Comparison of ENCODE assay signal across 1 cellular context in the genomic region with DNA sequence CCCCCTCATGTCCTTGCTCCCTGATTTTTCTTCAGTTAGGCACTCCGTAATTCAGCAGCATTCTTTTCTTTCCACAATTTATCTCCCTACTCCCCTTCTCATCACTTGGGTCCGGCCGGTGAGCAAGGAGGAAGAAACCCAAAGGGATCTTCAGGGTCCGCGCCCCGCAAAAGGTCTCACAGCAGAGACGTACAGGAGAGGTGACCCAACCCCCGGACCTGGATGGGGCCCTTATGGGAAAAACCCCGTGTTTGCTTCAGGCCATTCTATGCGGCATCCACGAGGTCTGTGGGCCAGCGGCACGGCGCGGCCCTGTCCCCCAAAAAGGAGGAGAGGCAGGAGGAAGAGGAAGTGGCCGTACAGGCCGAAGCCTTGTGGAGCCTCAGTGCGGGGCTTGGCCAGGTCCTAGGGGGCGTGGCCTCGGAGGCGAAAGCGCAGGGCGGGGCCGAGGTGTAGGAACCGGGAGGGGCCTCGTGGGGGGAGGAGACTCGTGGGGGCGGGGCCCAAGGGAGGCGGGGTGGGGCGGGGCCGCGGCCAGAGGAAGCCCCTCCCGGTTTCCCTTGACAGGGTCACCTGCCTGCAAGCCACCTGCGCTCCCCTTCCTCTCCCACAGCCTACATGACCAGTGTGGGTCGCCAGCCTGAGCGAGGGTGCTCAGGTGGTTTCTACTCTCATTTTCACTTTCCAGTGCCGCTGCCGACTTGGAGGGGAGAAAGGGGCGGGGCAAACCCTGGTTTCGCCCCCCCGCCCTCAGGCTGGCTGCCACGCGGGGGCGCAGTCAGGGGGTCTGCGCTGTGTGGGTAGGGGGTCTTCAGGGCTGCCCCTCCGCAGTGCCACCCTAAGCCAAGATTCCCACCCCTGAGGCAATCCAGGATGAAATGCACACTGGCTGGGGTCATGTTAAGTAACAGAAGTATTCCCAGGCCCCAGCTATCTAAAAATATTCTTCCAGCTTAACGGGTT.
TF ChIP-seq lines count a peak whose summit lies in the region.

No MANE protein-coding gene starts in this region.

TF ChIP-seq in HepG2, 621 proteins besides CTCF, POLR2A, EP300 and RAD21 (continued from another document and continues in another):
- TF ChIP-seq, protein P1, sequence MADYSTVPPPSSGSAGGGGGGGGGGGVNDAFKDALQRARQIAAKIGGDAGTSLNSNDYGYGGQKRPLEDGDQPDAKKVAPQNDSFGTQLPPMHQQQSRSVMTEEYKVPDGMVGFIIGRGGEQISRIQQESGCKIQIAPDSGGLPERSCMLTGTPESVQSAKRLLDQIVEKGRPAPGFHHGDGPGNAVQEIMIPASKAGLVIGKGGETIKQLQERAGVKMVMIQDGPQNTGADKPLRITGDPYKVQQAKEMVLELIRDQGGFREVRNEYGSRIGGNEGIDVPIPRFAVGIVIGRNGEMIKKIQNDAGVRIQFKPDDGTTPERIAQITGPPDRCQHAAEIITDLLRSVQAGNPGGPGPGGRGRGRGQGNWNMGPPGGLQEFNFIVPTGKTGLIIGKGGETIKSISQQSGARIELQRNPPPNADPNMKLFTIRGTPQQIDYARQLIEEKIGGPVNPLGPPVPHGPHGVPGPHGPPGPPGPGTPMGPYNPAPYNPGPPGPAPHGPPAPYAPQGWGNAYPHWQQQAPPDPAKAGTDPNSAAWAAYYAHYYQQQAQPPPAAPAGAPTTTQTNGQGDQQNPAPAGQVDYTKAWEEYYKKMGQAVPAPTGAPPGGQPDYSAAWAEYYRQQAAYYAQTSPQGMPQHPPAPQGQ (CRISPR knock-in tag; IDR thresholded peaks at IDR 0.05; ENCODE audit: borderline replicate concordance): no peak
- peak; percentile 68 for TF ChIP-seq ZMYM4 (CRISPR knock-in tag; IDR thresholded peaks at IDR 0.05)
- TF ChIP-seq, protein P2, sequence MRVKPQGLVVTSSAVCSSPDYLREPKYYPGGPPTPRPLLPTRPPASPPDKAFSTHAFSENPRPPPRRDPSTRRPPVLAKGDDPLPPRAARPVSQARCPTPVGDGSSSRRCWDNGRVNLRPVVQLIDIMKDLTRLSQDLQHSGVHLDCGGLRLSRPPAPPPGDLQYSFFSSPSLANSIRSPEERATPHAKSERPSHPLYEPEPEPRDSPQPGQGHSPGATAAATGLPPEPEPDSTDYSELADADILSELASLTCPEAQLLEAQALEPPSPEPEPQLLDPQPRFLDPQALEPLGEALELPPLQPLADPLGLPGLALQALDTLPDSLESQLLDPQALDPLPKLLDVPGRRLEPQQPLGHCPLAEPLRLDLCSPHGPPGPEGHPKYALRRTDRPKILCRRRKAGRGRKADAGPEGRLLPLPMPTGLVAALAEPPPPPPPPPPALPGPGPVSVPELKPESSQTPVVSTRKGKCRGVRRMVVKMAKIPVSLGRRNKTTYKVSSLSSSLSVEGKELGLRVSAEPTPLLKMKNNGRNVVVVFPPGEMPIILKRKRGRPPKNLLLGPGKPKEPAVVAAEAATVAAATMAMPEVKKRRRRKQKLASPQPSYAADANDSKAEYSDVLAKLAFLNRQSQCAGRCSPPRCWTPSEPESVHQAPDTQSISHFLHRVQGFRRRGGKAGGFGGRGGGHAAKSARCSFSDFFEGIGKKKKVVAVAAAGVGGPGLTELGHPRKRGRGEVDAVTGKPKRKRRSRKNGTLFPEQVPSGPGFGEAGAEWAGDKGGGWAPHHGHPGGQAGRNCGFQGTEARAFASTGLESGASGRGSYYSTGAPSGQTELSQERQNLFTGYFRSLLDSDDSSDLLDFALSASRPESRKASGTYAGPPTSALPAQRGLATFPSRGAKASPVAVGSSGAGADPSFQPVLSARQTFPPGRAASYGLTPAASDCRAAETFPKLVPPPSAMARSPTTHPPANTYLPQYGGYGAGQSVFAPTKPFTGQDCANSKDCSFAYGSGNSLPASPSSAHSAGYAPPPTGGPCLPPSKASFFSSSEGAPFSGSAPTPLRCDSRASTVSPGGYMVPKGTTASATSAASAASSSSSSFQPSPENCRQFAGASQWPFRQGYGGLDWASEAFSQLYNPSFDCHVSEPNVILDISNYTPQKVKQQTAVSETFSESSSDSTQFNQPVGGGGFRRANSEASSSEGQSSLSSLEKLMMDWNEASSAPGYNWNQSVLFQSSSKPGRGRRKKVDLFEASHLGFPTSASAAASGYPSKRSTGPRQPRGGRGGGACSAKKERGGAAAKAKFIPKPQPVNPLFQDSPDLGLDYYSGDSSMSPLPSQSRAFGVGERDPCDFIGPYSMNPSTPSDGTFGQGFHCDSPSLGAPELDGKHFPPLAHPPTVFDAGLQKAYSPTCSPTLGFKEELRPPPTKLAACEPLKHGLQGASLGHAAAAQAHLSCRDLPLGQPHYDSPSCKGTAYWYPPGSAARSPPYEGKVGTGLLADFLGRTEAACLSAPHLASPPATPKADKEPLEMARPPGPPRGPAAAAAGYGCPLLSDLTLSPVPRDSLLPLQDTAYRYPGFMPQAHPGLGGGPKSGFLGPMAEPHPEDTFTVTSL (CRISPR knock-in tag; IDR thresholded peaks at IDR 0.05; ENCODE audit: borderline replicate concordance): no peak
- TF ChIP-seq POLR2AphosphoS5 (IDR thresholded peaks at IDR 0.05; ENCODE audit: low read depth, low read length): peak; percentile 61; the same call in 1 of the 2 replicates
- TF ChIP-seq, protein P3, sequence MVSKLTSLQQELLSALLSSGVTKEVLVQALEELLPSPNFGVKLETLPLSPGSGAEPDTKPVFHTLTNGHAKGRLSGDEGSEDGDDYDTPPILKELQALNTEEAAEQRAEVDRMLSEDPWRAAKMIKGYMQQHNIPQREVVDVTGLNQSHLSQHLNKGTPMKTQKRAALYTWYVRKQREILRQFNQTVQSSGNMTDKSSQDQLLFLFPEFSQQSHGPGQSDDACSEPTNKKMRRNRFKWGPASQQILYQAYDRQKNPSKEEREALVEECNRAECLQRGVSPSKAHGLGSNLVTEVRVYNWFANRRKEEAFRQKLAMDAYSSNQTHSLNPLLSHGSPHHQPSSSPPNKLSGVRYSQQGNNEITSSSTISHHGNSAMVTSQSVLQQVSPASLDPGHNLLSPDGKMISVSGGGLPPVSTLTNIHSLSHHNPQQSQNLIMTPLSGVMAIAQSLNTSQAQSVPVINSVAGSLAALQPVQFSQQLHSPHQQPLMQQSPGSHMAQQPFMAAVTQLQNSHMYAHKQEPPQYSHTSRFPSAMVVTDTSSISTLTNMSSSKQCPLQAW (CRISPR knock-in tag; IDR thresholded peaks at IDR 0.05): peak; percentile 39; the same call in 1 of the 2 replicates
- TF ChIP-seq ZNF335 (CRISPR knock-in tag; IDR thresholded peaks at IDR 0.05): 0 out of 2 replicates have a peak, but pooled peaks have one; percentile 40
- TF ChIP-seq, protein P4, sequence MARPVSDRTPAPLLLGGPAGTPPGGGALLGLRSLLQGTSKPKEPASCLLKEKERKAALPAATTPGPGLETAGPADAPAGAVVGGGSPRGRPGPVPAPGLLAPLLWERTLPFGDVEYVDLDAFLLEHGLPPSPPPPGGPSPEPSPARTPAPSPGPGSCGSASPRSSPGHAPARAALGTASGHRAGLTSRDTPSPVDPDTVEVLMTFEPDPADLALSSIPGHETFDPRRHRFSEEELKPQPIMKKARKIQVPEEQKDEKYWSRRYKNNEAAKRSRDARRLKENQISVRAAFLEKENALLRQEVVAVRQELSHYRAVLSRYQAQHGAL (CRISPR knock-in tag; IDR thresholded peaks at IDR 0.05; ENCODE audit: not compliant biosample characterization): no peak
- TF ChIP-seq ZNF816 (CRISPR knock-in tag; IDR thresholded peaks at IDR 0.05; ENCODE audit: borderline replicate concordance): no peak
- TF ChIP-seq, protein P5, sequence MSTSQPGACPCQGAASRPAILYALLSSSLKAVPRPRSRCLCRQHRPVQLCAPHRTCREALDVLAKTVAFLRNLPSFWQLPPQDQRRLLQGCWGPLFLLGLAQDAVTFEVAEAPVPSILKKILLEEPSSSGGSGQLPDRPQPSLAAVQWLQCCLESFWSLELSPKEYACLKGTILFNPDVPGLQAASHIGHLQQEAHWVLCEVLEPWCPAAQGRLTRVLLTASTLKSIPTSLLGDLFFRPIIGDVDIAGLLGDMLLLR (CRISPR knock-in tag; IDR thresholded peaks at IDR 0.05): no peak
- TF ChIP-seq GATAD1 (CRISPR knock-in tag; IDR thresholded peaks at IDR 0.05): no peak
- peak; percentile 65 for TF ChIP-seq POLR2G (IDR thresholded peaks at IDR 0.05; ENCODE audit: low read depth, low read length)
- no peak for TF ChIP-seq NKX3-1 (CRISPR knock-in tag; IDR thresholded peaks at IDR 0.05)
- 0 out of 2 replicates have a peak, but pooled peaks have one; percentile 31 for TF ChIP-seq ZNF329 (CRISPR knock-in tag; IDR thresholded peaks at IDR 0.05; ENCODE audit: low read depth)
- no peak for TF ChIP-seq SSRP1 (CRISPR knock-in tag; IDR thresholded peaks at IDR 0.05)
- no peak for TF ChIP-seq KDM5A (IDR thresholded peaks at IDR 0.05; ENCODE audit: borderline replicate concordance, low read length)
- TF ChIP-seq, protein P6, sequence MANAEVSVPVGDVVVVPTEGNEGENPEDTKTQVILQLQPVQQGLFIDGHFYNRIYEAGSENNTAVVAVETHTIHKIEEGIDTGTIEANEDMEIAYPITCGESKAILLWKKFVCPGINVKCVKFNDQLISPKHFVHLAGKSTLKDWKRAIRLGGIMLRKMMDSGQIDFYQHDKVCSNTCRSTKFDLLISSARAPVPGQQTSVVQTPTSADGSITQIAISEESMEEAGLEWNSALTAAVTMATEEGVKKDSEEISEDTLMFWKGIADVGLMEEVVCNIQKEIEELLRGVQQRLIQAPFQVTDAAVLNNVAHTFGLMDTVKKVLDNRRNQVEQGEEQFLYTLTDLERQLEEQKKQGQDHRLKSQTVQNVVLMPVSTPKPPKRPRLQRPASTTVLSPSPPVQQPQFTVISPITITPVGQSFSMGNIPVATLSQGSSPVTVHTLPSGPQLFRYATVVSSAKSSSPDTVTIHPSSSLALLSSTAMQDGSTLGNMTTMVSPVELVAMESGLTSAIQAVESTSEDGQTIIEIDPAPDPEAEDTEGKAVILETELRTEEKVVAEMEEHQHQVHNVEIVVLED (CRISPR knock-in tag; IDR thresholded peaks at IDR 0.05; ENCODE audit: borderline replicate concordance): no peak
- no peak for TF ChIP-seq HHEX (CRISPR knock-in tag; IDR thresholded peaks at IDR 0.05)
- TF ChIP-seq TRIM22 (IDR thresholded peaks at IDR 0.05): no peak
- TF ChIP-seq SP2 (CRISPR knock-in tag; IDR thresholded peaks at IDR 0.05): no peak; the same call in 1 of the 2 replicates
- TF ChIP-seq AHR (CRISPR knock-in tag; IDR thresholded peaks at IDR 0.05): no peak; the same call in 1 of the 2 replicates
- TF ChIP-seq ZSCAN29 (CRISPR knock-in tag; conservative IDR thresholded peaks at IDR 0.05): no peak
- TF ChIP-seq MTF1 (CRISPR knock-in tag; IDR thresholded peaks at IDR 0.05): no peak
- peak; percentile 36; the same call in 1 of the 2 replicates for TF ChIP-seq BCL6 (CRISPR knock-in tag; IDR thresholded peaks at IDR 0.05)
- TF ChIP-seq NCOA2 (CRISPR knock-in tag; IDR thresholded peaks at IDR 0.05): no peak
- no peak for TF ChIP-seq SMYD3 (CRISPR knock-in tag; IDR thresholded peaks at IDR 0.05)
- TF ChIP-seq ZNF660 (CRISPR knock-in tag; IDR thresholded peaks at IDR 0.05; ENCODE audit: borderline replicate concordance, low read depth): no peak
- no peak for TF ChIP-seq TCF7L2 (IDR thresholded peaks at IDR 0.05; ENCODE audit: low read depth, low read length)
- TF ChIP-seq JUNB (CRISPR knock-in tag; IDR thresholded peaks at IDR 0.05; ENCODE audit: borderline replicate concordance): no peak
- TF ChIP-seq SP1 (IDR thresholded peaks at IDR 0.05): no peak
- peak; percentile 93 for TF ChIP-seq SP1 (CRISPR knock-in tag; IDR thresholded peaks at IDR 0.05)
- TF ChIP-seq, protein P7, sequence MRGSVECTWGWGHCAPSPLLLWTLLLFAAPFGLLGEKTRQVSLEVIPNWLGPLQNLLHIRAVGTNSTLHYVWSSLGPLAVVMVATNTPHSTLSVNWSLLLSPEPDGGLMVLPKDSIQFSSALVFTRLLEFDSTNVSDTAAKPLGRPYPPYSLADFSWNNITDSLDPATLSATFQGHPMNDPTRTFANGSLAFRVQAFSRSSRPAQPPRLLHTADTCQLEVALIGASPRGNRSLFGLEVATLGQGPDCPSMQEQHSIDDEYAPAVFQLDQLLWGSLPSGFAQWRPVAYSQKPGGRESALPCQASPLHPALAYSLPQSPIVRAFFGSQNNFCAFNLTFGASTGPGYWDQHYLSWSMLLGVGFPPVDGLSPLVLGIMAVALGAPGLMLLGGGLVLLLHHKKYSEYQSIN (CRISPR knock-in tag; IDR thresholded peaks at IDR 0.05; ENCODE audit: borderline replicate concordance): no peak
- no peak for TF ChIP-seq ZFYVE20 (CRISPR knock-in tag; IDR thresholded peaks at IDR 0.05; ENCODE audit: borderline replicate concordance, low read depth)
- 0 out of 2 replicates have a peak, but pooled peaks have one; percentile 64 for TF ChIP-seq SALL1 (CRISPR knock-in tag; IDR thresholded peaks at IDR 0.05)
- TF ChIP-seq ZBTB33 (CRISPR knock-in tag; IDR thresholded peaks at IDR 0.05): peak; percentile 45; the same call in 1 of the 2 replicates
- no peak for TF ChIP-seq FOXO4 (CRISPR knock-in tag; conservative IDR thresholded peaks at IDR 0.05)
- 0 out of 2 replicates have a peak, but pooled peaks have one; percentile 25 for TF ChIP-seq ETV6 (CRISPR knock-in tag; conservative IDR thresholded peaks at IDR 0.05)
- no peak for TF ChIP-seq ONECUT2 (CRISPR knock-in tag; IDR thresholded peaks at IDR 0.05)
- no peak for TF ChIP-seq MED1 (CRISPR knock-in tag; IDR thresholded peaks at IDR 0.05)
- TF ChIP-seq NFE2 (CRISPR knock-in tag; IDR thresholded peaks at IDR 0.05): no peak
